28 cellular contexts compared by ENCODE assay signal in genomic region chr2:202314116-202314515, GRCh38.
"Had no signal": no experiment of that assay in that cellular context is flagged by ENCODE, and none has a peak within 500 bp of the region (broad histone marks: within the 10 kb centered on the region; RNA-seq: fewer than 3 reads in every experiment).

No MANE protein-coding gene starts in this region.

- H3K9me3 Mint-ChIP-seq: stimulated activated effector memory CD8-positive, alpha-beta T cell treated with anti-CD3 and anti-CD28 coated beads, Interleukin-12 subunit alpha, Interleukin-12 subunit beta, amount 100 ng/mL, for 72 hours; stimulated activated memory B cell treated with anti-CD40 and anti-IgM and Interleukin-4, amounts not matched to agents 10 μg/mL and 1 μg/mL and 100 μg/mL, for 72 hours; stimulated activated naive B cell treated with anti-CD40 and anti-IgM and Interleukin-4, amounts not matched to agents 10 μg/mL and 1 μg/mL and 100 μg/mL, for 72 hours; stimulated activated naive CD8-positive, alpha-beta T cell treated with anti-CD3 and anti-CD28 coated beads, Interleukin-15, amount 100 ng/mL, for 72 hours; stimulated activated naive CD8-positive, alpha-beta T cell treated with anti-CD3 and anti-CD28 coated beads, Interleukin-15, Interleukin-2, amounts not matched to agents 100 ng/mL and 50 ng/mL, for 24 hours; type B pancreatic cell had no signal

- H3K27me3 Mint-ChIP-seq: stimulated activated memory B cell treated with anti-CD40 and anti-IgM and Interleukin-4, amounts not matched to agents 10 μg/mL and 1 μg/mL and 100 μg/mL, for 72 hours; stimulated activated naive B cell treated with anti-CD40 and anti-IgM and Interleukin-4, amounts not matched to agents 10 μg/mL and 1 μg/mL and 100 μg/mL, for 72 hours; stimulated activated naive CD8-positive, alpha-beta T cell treated with anti-CD3 and anti-CD28 coated beads, Interleukin-15, amount 100 ng/mL, for 72 hours; stimulated activated naive CD8-positive, alpha-beta T cell treated with anti-CD3 and anti-CD28 coated beads, Interleukin-15, Interleukin-2, amounts not matched to agents 100 ng/mL and 50 ng/mL, for 24 hours; type B pancreatic cell had no signal

- H3K4me3 Mint-ChIP-seq: stimulated activated effector memory CD8-positive, alpha-beta T cell treated with anti-CD3 and anti-CD28 coated beads, Interleukin-12 subunit alpha, Interleukin-12 subunit beta, amount 100 ng/mL, for 72 hours; stimulated activated memory B cell treated with anti-CD40 and anti-IgM and Interleukin-4, amounts not matched to agents 10 μg/mL and 1 μg/mL and 100 μg/mL, for 72 hours; stimulated activated naive B cell treated with anti-CD40 and anti-IgM and Interleukin-4, amounts not matched to agents 10 μg/mL and 1 μg/mL and 100 μg/mL, for 72 hours; stimulated activated naive CD8-positive, alpha-beta T cell treated with anti-CD3 and anti-CD28 coated beads, Interleukin-15, amount 100 ng/mL, for 72 hours; stimulated activated naive CD8-positive, alpha-beta T cell treated with anti-CD3 and anti-CD28 coated beads, Interleukin-15, Interleukin-2, amounts not matched to agents 100 ng/mL and 50 ng/mL, for 24 hours; type B pancreatic cell had no signal

- ATAC-seq: stimulated activated effector memory CD8-positive, alpha-beta T cell treated with anti-CD3 and anti-CD28 coated beads, Interleukin-12 subunit alpha, Interleukin-12 subunit beta, amount 100 ng/mL, for 72 hours; stimulated activated memory B cell treated with anti-CD40 and anti-IgM and Interleukin-4, amounts not matched to agents 10 μg/mL and 1 μg/mL and 100 μg/mL, for 72 hours; stimulated activated naive B cell treated with anti-CD40 and anti-IgM and Interleukin-4, amounts not matched to agents 10 μg/mL and 1 μg/mL and 100 μg/mL, for 72 hours; stimulated activated naive CD8-positive, alpha-beta T cell treated with anti-CD3 and anti-CD28 coated beads, Interleukin-15, amount 100 ng/mL, for 72 hours; stimulated activated naive CD8-positive, alpha-beta T cell treated with anti-CD3 and anti-CD28 coated beads, Interleukin-15, Interleukin-2, amounts not matched to agents 100 U/mL and 50 U/mL, for 24 hours; upper lobe of right lung had no signal

- H3K27ac Mint-ChIP-seq: stimulated activated effector memory CD8-positive, alpha-beta T cell treated with anti-CD3 and anti-CD28 coated beads, Interleukin-12 subunit alpha, Interleukin-12 subunit beta, amount 100 ng/mL, for 72 hours; stimulated activated memory B cell treated with anti-CD40 and anti-IgM and Interleukin-4, amounts not matched to agents 10 μg/mL and 1 μg/mL and 100 μg/mL, for 72 hours; stimulated activated naive B cell treated with anti-CD40 and anti-IgM and Interleukin-4, amounts not matched to agents 10 μg/mL and 1 μg/mL and 100 μg/mL, for 72 hours; stimulated activated naive CD8-positive, alpha-beta T cell treated with anti-CD3 and anti-CD28 coated beads, Interleukin-15, Interleukin-2, amounts not matched to agents 100 ng/mL and 50 ng/mL, for 24 hours; type B pancreatic cell had no signal

- H3K9me3 ChIP-seq: stomach, suprapubic skin, testis, thoracic aorta, thyroid gland, tibial artery, tibial nerve, transverse colon, upper lobe of left lung, upper lobe of right lung, uterus, vagina had no signal

- H3K27me3 ChIP-seq: stomach, suprapubic skin, testis, thyroid gland, tibial artery, tibial nerve, transverse colon, upper lobe of left lung, upper lobe of right lung, uterus, vagina had no signal

- H3K27ac ChIP-seq: stomach, suprapubic skin, testis, thoracic aorta, thyroid gland, tibial artery, tibial nerve, transverse colon, upper lobe of left lung, upper lobe of right lung, uterus, vagina had no signal

- H3K4me1 ChIP-seq: uterus had no signal

- H3K36me3 ChIP-seq: thyroid gland, transverse colon, upper lobe of right lung, uterus, vagina had no signal

- H3K4me3 ChIP-seq: stomach, suprapubic skin, testis, thoracic aorta, thyroid gland, tibial artery, tibial nerve, transverse colon, upper lobe of left lung, upper lobe of right lung, uterus, vagina had no signal

- FAIRE-seq: urothelium cell line had no signal

- DNase-seq: stimulated activated CD4-positive, alpha-beta T cell treated with anti-CD3 and anti-CD28 coated beads, Interleukin-2, amount 100 ng/mL, for 48 hours; stimulated activated CD4-positive, alpha-beta T cell treated with anti-CD3 and anti-CD28 coated beads, Interleukin-4, amount 100 ng/mL, for 1 hour; stimulated activated CD4-positive, alpha-beta T cell treated with anti-CD3 and anti-CD28 coated beads, Interleukin-4, amount 100 ng/mL, for 24 hours; stimulated activated CD4-positive, alpha-beta T cell treated with anti-CD3 and anti-CD28 coated beads, Interleukin-4, amount 100 ng/mL, for 4 hours; stimulated activated CD8-positive, alpha-beta memory T cell treated with anti-CD3 and anti-CD28 coated beads, Interleukin-4, amount 100 ng/mL, for 48 hours; stimulated activated naive B cell treated with anti-CD40 and anti-IgM and Interleukin-4, amounts not matched to agents 10 μg/mL and 1 μg/mL and 100 μg/mL, for 72 hours; stimulated activated naive CD4-positive, alpha-beta T cell; stimulated activated naive CD4-positive, alpha-beta T cell treated with Interleukin-2 at 50 U/mL for 16 hours; stimulated activated naive CD8-positive, alpha-beta T cell treated with anti-CD3 and anti-CD28 coated beads, Interleukin-15, amount 100 ng/mL, for 72 hours; stimulated activated naive CD8-positive, alpha-beta T cell treated with anti-CD3 and anti-CD28 coated beads, Interleukin-15, Interleukin-2, amounts not matched to agents 100 U/mL and 50 U/mL, for 24 hours; stomach; testis; thyroid gland; tibial artery; transverse colon; trophoblast cell; upper lobe of left lung; upper lobe of right lung; uterus had no signal

- H3K4me1 Mint-ChIP-seq: stimulated activated effector memory CD8-positive, alpha-beta T cell treated with anti-CD3 and anti-CD28 coated beads, Interleukin-12 subunit alpha, Interleukin-12 subunit beta, amount 100 ng/mL, for 72 hours; stimulated activated memory B cell treated with anti-CD40 and anti-IgM and Interleukin-4, amounts not matched to agents 10 μg/mL and 1 μg/mL and 100 μg/mL, for 72 hours; stimulated activated naive B cell treated with anti-CD40 and anti-IgM and Interleukin-4, amounts not matched to agents 10 μg/mL and 1 μg/mL and 100 μg/mL, for 72 hours; stimulated activated naive CD8-positive, alpha-beta T cell treated with anti-CD3 and anti-CD28 coated beads, Interleukin-15, amount 100 ng/mL, for 72 hours had no signal
